Comparison of ENCODE assay signal across 8 cellular contexts in genomic region chr1:35932158-35932636, GRCh38. TPM values are rescaled to one million over a fixed set of nuclear protein-coding genes. Genes with fewer than 3 reads are reported as not detected.
A peak's percentile ranks its signal among the peaks of the same experiment; 100 is the strongest.
DNase-seq lines count a peak whose midpoint lies in the region; ATAC-seq and TF ChIP-seq lines count a peak whose summit lies in the region.

No MANE protein-coding gene starts in this region.

- TF ChIP-seq POLR2A in lower leg skin (IDR thresholded peaks at IDR 0.05) (no peak), upper lobe of left lung (IDR thresholded peaks at IDR 0.05) (no peak)

- peak overlapping the region; percentile 94 for H3K4me3 Mint-ChIP-seq in activated naive CD4-positive, alpha-beta T cell treated with anti-CD3 and anti-CD28 coated beads for 36 hours

- H3K36me3 ChIP-seq in adipocyte (ENCODE audit: control insufficient read depth, insufficient read depth, low read length, severe bottlenecking) (no peaks in the 10 kb centered on the region), upper lobe of left lung (no peaks in the 10 kb centered on the region)

- TF ChIP-seq EP300 in upper lobe of left lung (IDR thresholded peaks at IDR 0.05), result no peak

- H3K27ac ChIP-seq in upper lobe of left lung, result peak overlapping the region in 2 of 4 donors; percentile 98 to 99

- H3K27me3 Mint-ChIP-seq in activated naive CD4-positive, alpha-beta T cell treated with anti-CD3 and anti-CD28 coated beads for 36 hours (ENCODE audit: low read depth), result no peaks in the 10 kb centered on the region

- ATAC-seq in upper lobe of left lung (ENCODE audit: low FRiP score in 2 of 2) (no peak), GM19395 (IDR thresholded peaks at IDR 0.05; ENCODE audit: unreplicated experiment) (no peak)

- no peaks in the 10 kb centered on the region for H3K9me3 Mint-ChIP-seq in activated naive CD4-positive, alpha-beta T cell treated with anti-CD3 and anti-CD28 coated beads for 36 hours

- H3K9ac ChIP-seq in adipocyte (ENCODE audit: low read length), result peak overlapping the region; percentile 95

- no peak overlapping the region for H3K27ac Mint-ChIP-seq in activated naive CD4-positive, alpha-beta T cell treated with anti-CD3 and anti-CD28 coated beads for 36 hours

- H3K4me3 ChIP-seq in adipocyte (ENCODE audit: low read length) (peak overlapping the region; percentile 97), lower leg skin (ENCODE audit: low read depth, poor library complexity, severe bottlenecking) (peak overlapping the region; percentile 93), upper lobe of left lung (peak overlapping the region in 3 of 4 donors; percentile 63 to 92 (median 89))

- H3K4me1 ChIP-seq in adipocyte (ENCODE audit: control insufficient read depth, insufficient read depth, low read length) (peaks cover 41% of the 10 kb centered on the region), upper lobe of left lung (peaks cover 19 to 37% (median 31%) of the 10 kb centered on the region in 4 donors)

- H3K9me3 ChIP-seq in adipocyte (ENCODE audit: control insufficient read depth, low read length) (no peaks in the 10 kb centered on the region), upper lobe of left lung (no peaks in the 10 kb centered on the region)

- DNase-seq in activated naive CD4-positive, alpha-beta T cell treated with anti-CD3 and anti-CD28 coated beads for 36 hours, result no peak
- no peak for DNase-seq in activated naive CD4-positive, alpha-beta T cell treated with anti-CD3 and anti-CD28 coated beads, Interleukin-2, amount 50 U/mL, for 16 hours
- DNase-seq in adipocyte (ENCODE audit: low read depth) (no peak), lower leg skin (ENCODE audit: low spot score in 2 of 2) (no peak), upper lobe of left lung (no peak), hypothalamus (lab: John Stamatoyannopoulos, UW) (no peak)
- DNase-seq in stimulated activated CD8-positive, alpha-beta memory T cell treated with anti-CD3 and anti-CD28 coated beads, Interleukin-4, amount 100 ng/mL, for 48 hours, result no peak

- H3K4me1 Mint-ChIP-seq in activated naive CD4-positive, alpha-beta T cell treated with anti-CD3 and anti-CD28 coated beads for 36 hours (ENCODE audit: low read depth), result peaks cover 38% of the 10 kb centered on the region

- CTCF ChIA-PET in activated naive CD4-positive, alpha-beta T cell treated with anti-CD3 and anti-CD28 coated beads for 36 hours (lab: Charles Lee), result interaction anchor here (0.6 to 0.7 kb wide), 3 partner anchors 10 to 399 kb away, joined by 3 to 4 read pairs (median 4); no protein-coding TSS in a partner anchor

- intact Hi-C loops in activated naive CD4-positive, alpha-beta T cell treated with anti-CD3 and anti-CD28 coated beads for 36 hours (cut with micrococcal nuclease), result loop anchor here (5.0 kb wide), 1 partner anchor 455 kb away; the partner anchor contains the start of gene STK40
- intact Hi-C loops in lower leg skin (cut with DNase I; ENCODE audit: low total_unique reads), result no loop called here

- WGBS in lower leg skin, 2 donors, result 40 to 42% methylated on average over 7 of the region's 7 CpGs
- 44 to 54% methylated on average over 7 of the region's 7 CpGs for WGBS in upper lobe of left lung, 2 donors

- H3K36me3 Mint-ChIP-seq in activated naive CD4-positive, alpha-beta T cell treated with anti-CD3 and anti-CD28 coated beads for 36 hours (ENCODE audit: low read depth), result peaks cover 1% of the 10 kb centered on the region

- H3K27me3 ChIP-seq in adipocyte (replicated peaks; ENCODE audit: control insufficient read depth, insufficient read depth, low read length), result no peaks in the 10 kb centered on the region
- no peaks in the 10 kb centered on the region for H3K27me3 ChIP-seq in upper lobe of left lung

- TF ChIP-seq CTCF in lower leg skin (IDR thresholded peaks at IDR 0.05) (no peak), upper lobe of left lung (IDR thresholded peaks at IDR 0.05) (no peak)

RNA-seq across cellular contexts. Expression of gene AGO3, which starts 1.3 kb away (rescaled TPM):
- 10 to 100 TPM; 25.1 to 28.2 TPM for total RNA-seq in activated naive CD4-positive, alpha-beta T cell treated with anti-CD3 and anti-CD28 coated beads for 36 hours
- 10 to 100 TPM; 11.5 to 25.8 (median 20.9) TPM for total RNA-seq in lower leg skin
- 10 to 100 TPM; 13.8 to 32.5 (median 29.6) TPM for total RNA-seq in upper lobe of left lung

RNA-seq across cellular contexts. Expression of gene AGO1, which starts 49.2 kb away (rescaled TPM):
- total RNA-seq in activated naive CD4-positive, alpha-beta T cell treated with anti-CD3 and anti-CD28 coated beads for 36 hours, result 10 to 100 TPM; 24.9 to 25.3 TPM
- total RNA-seq in lower leg skin, result 10 to 100 TPM; 18.2 to 29.5 (median 22.5) TPM
- total RNA-seq in upper lobe of left lung, result 10 to 100 TPM; 11.4 to 26.8 (median 22.9) TPM
